ENCODE assay signal across 21 cellular contexts in genomic region chr17:42559076-42559475, GRCh38. TPM values are rescaled to one million over a fixed set of nuclear protein-coding genes. Genes with fewer than 3 reads are reported as not detected.
DNase-seq lines count a peak whose midpoint lies in the region; ATAC-seq, FAIRE-seq and TF ChIP-seq lines count a peak whose summit lies in the region.
"Had no signal": no experiment of that assay in that cellular context is flagged by ENCODE, and none has a peak within 500 bp of the region (broad histone marks: within the 10 kb centered on the region; RNA-seq: fewer than 3 reads in every experiment).

No MANE protein-coding gene starts in this region.

- H3K4me1 Mint-ChIP-seq in stimulated activated naive CD8-positive, alpha-beta T cell treated with anti-CD3 and anti-CD28 coated beads, Interleukin-15, amount 100 ng/mL, for 72 hours: peaks cover 51% of the 10 kb centered on the region
- H3K4me1 Mint-ChIP-seq in CD14-positive monocyte: peaks cover 30% of the 10 kb centered on the region

- peaks cover 6 to 7% of the 10 kb centered on the region in 2 donors for H3K36me3 Mint-ChIP-seq in CD14-positive monocyte

- H3K27me3 Mint-ChIP-seq in stimulated activated naive CD8-positive, alpha-beta T cell treated with anti-CD3 and anti-CD28 coated beads, Interleukin-15, amount 100 ng/mL, for 72 hours: no peaks in the 10 kb centered on the region
- peaks cover 0 to 10% (median 2%) of the 10 kb centered on the region in 3 donors for H3K27me3 Mint-ChIP-seq in CD14-positive monocyte (ENCODE audit: low read depth in 3 of 3)

- H3K36me3 ChIP-seq in HUES64 (ENCODE audit: insufficient read depth, low read length) (peaks cover 7% of the 10 kb centered on the region), bronchial epithelial cell (ENCODE audit: control insufficient read depth, insufficient read depth, low read length) (peaks cover 9% of the 10 kb centered on the region), psoas muscle (ENCODE audit: insufficient read depth in 1 of 2, low read depth in 1 of 2) (peaks cover 0 to 3% of the 10 kb centered on the region in 2 donors)

- intact Hi-C loops in psoas muscle (cut with DNase I): no loop called here
- intact Hi-C loops in CD14-positive monocyte (cut with micrococcal nuclease): no loop called here

- no peak overlapping the region for H3K27ac Mint-ChIP-seq in stimulated activated naive CD8-positive, alpha-beta T cell treated with anti-CD3 and anti-CD28 coated beads, Interleukin-15, amount 100 ng/mL, for 72 hours
- peak overlapping the region in 1 of 7 donors; percentile 28 for H3K27ac Mint-ChIP-seq in CD14-positive monocyte
- H3K27ac Mint-ChIP-seq: T-helper 2 cell treated with Interferon-gamma antibody and Interleukin-4, amounts not matched to agents 5 μg/mL and 100 μg/mL, for 36 hours had no signal

- 91% methylated on average over 6 of the region's 6 CpGs for WGBS in HUES64
- WGBS in psoas muscle, 3 donors: 84 to 85% (median 84%) methylated on average over 6 of the region's 6 CpGs

- no peak for ATAC-seq in psoas muscle
- ATAC-seq in stimulated activated naive CD8-positive, alpha-beta T cell treated with anti-CD3 and anti-CD28 coated beads, Interleukin-15, amount 100 ng/mL, for 72 hours: no peak
- ATAC-seq: activated T-cell treated with anti-CD3 and anti-CD28 coated beads, Interleukin-2, amount 50 U/mL, for 4 hours; gastroesophageal sphincter; naive thymus-derived CD4-positive, alpha-beta T cell; PC-3 had no signal

- H3K9me3 ChIP-seq in HUES64 (ENCODE audit: insufficient read depth, low read depth, low read length) (no peaks in the 10 kb centered on the region), psoas muscle (no peaks in the 10 kb centered on the region)
- H3K9me3 ChIP-seq: gastroesophageal sphincter had no signal

- peak overlapping the region; percentile 18; the same call in 1 of the 2 replicates for H3K9ac ChIP-seq in HUES64 (ENCODE audit: low read depth, low read length)

- H3K4me1 ChIP-seq in HUES64 (ENCODE audit: insufficient read depth, low read length) (peaks cover 3% of the 10 kb centered on the region; the same call in 1 of the 2 replicates), psoas muscle (peaks cover 22% of the 10 kb centered on the region)

- TF ChIP-seq CTCF in 22Rv1 (IDR thresholded peaks at IDR 0.05) (no peak), bronchial epithelial cell (IDR thresholded peaks at IDR 0.05; ENCODE audit: insufficient read depth, low read length, severe bottlenecking) (no peak), psoas muscle (IDR thresholded peaks at IDR 0.05) (no peak), CD14-positive monocyte (IDR thresholded peaks at IDR 0.05) (no peak)

- 0 out of 2 replicates have a peak overlapping the region, but pooled peaks have one; percentile 8 for H3K27ac ChIP-seq in 22Rv1
- no peak overlapping the region for H3K27ac ChIP-seq in HUES64 (ENCODE audit: low read depth, low read length)
- H3K27ac ChIP-seq in psoas muscle: peak overlapping the region; percentile 16
- H3K27ac ChIP-seq: gastroesophageal sphincter had no signal

- FAIRE-seq in bronchial epithelial cell (lab: Jason Lieb, UNC): no peak

- no peak overlapping the region for H3K4me3 ChIP-seq in HUES64 (ENCODE audit: low read length)
- H3K4me3 ChIP-seq in bronchial epithelial cell (ENCODE audit: low read depth, low read length): no peak overlapping the region
- H3K4me3 ChIP-seq in psoas muscle: no peak overlapping the region
- H3K4me3 ChIP-seq: gastroesophageal sphincter had no signal

- no peaks in the 10 kb centered on the region for H3K9me3 Mint-ChIP-seq in stimulated activated naive CD8-positive, alpha-beta T cell treated with anti-CD3 and anti-CD28 coated beads, Interleukin-15, amount 100 ng/mL, for 72 hours
- peaks cover 0 to 3% (median 0%) of the 10 kb centered on the region in 7 donors for H3K9me3 Mint-ChIP-seq in CD14-positive monocyte
- H3K9me3 Mint-ChIP-seq: activated T-cell treated with anti-CD3 and anti-CD28 coated beads, Interleukin-2, amount 50 U/mL, for 4 hours; immature natural killer cell; T-helper 2 cell treated with Interferon-gamma antibody and Interleukin-4, amounts not matched to agents 5 μg/mL and 100 μg/mL, for 36 hours had no signal

- no peaks in the 10 kb centered on the region for H3K27me3 ChIP-seq in HUES64 (ENCODE audit: insufficient read depth, low read length)
- H3K27me3 ChIP-seq in bronchial epithelial cell (ENCODE audit: control insufficient read depth, insufficient read depth, low read length): no peaks in the 10 kb centered on the region
- H3K27me3 ChIP-seq in psoas muscle (ENCODE audit: insufficient read depth in 3 of 3, low read length in 2 of 3): no peaks in the 10 kb centered on the region
- H3K27me3 ChIP-seq: dorsolateral prefrontal cortex, gastroesophageal sphincter had no signal

- no peak overlapping the region for H3K4me3 Mint-ChIP-seq in stimulated activated naive CD8-positive, alpha-beta T cell treated with anti-CD3 and anti-CD28 coated beads, Interleukin-15, amount 100 ng/mL, for 72 hours
- H3K4me3 Mint-ChIP-seq in CD14-positive monocyte: no peak overlapping the region
- H3K4me3 Mint-ChIP-seq: activated T-cell treated with anti-CD3 and anti-CD28 coated beads, Interleukin-2, amount 50 U/mL, for 4 hours; T-helper 2 cell treated with Interferon-gamma antibody and Interleukin-4, amounts not matched to agents 5 μg/mL and 100 μg/mL, for 36 hours had no signal

- DNase-seq in bronchial epithelial cell (ENCODE audit: low read depth) (peak; percentile 20), psoas muscle (no peak), CD14-positive monocyte (ENCODE audit: low spot score) (no peak), NCI-H510A treated with DMSO at 0.1 percent for 48 hours (lab: John Stamatoyannopoulos, UW) (no peak)
- DNase-seq in stimulated activated naive CD8-positive, alpha-beta T cell treated with anti-CD3 and anti-CD28 coated beads, Interleukin-15, amount 100 ng/mL, for 72 hours: no peak
- DNase-seq: activated CD4-positive, alpha-beta T cell treated with anti-CD3 and anti-CD28 coated beads for 48 hours; activated gamma-delta T cell treated with Interleukin-2 at 50 U/mL for 16 hours; activated T-cell treated with anti-CD3 and anti-CD28 coated beads, Interleukin-2, amount 50 U/mL, for 4 hours; dorsolateral prefrontal cortex; hypothalamus; immature natural killer cell; naive thymus-derived CD4-positive, alpha-beta T cell; NCI-H187 treated with DMSO at 0.1 percent for 48 hours; nucleus accumbens; PC-3; SHP77; stimulated activated naive CD4-positive, alpha-beta T cell treated with Interleukin-2 at 50 U/mL for 16 hours had no signal

RNA-seq across cellular contexts. Expression of gene COASY, which starts 2.9 kb away (rescaled TPM):
- 54.2 TPM for polyA plus RNA-seq in HUES64 (2013, experiment 1 of 2)
- 54.0 TPM for polyA plus RNA-seq in HUES64 (2013, experiment 2 of 2)
- total RNA-seq in bronchial epithelial cell (9.0 and 18.4 TPM in 2 replicates), psoas muscle (10 to 100 TPM; 31.6 to 45.4 (median 37.0) TPM)
- polyA plus RNA-seq in psoas muscle (100 to 1,000 TPM in 1 of 3 donors, 10 to 100 TPM in 2; 41.0 to 141 (median 73.5) TPM), CD14-positive monocyte (10 to 100 TPM; 52.6 to 57.9 TPM)

RNA-seq across cellular contexts. Expression of gene HSD17B1, which starts 6.4 kb away (rescaled TPM):
- 0.55 TPM for polyA plus RNA-seq in HUES64 (2013, experiment 1 of 2)
- polyA plus RNA-seq in HUES64 (2013, experiment 2 of 2): 0.63 TPM
- 7.4 and 22.8 TPM in 2 replicates for total RNA-seq in bronchial epithelial cell
- 1 to 10 TPM in 1 of 4 donors, under 1 TPM in 3; 0.54 to 1.2 (median 0.72) TPM for total RNA-seq in psoas muscle
- polyA plus RNA-seq in psoas muscle: 1 to 10 TPM; 1.3 to 2.1 (median 1.7) TPM
- polyA plus RNA-seq in CD14-positive monocyte: under 1 TPM; 0.19 to 0.27 TPM

RNA-seq across cellular contexts. Expression of gene MLX, which starts 7.8 kb away (rescaled TPM):
- polyA plus RNA-seq in HUES64 (2013, experiment 1 of 2): 31.6 TPM
- 31.6 TPM for polyA plus RNA-seq in HUES64 (2013, experiment 2 of 2)
- 28.3 and 33.2 TPM in 2 replicates for total RNA-seq in bronchial epithelial cell
- total RNA-seq in psoas muscle: 10 to 100 TPM; 45.2 to 67.9 (median 55.2) TPM
- polyA plus RNA-seq in psoas muscle: 100 to 1,000 TPM in 1 of 3 donors, 10 to 100 TPM in 2; 71.0 to 108 (median 89.2) TPM
- polyA plus RNA-seq in CD14-positive monocyte: 10 to 100 TPM; 61.4 to 63.5 TPM

RNA-seq across cellular contexts. Expression of gene PSMC3IP, which starts 18.5 kb away (rescaled TPM):
- polyA plus RNA-seq in HUES64 (2013, experiment 1 of 2): 24.7 TPM
- polyA plus RNA-seq in HUES64 (2013, experiment 2 of 2): 22.4 TPM
- total RNA-seq in bronchial epithelial cell (1.3 and 2.0 TPM in 2 replicates), psoas muscle (1 to 10 TPM in 2 of 4 donors, under 1 TPM in 2; 0.26 to 3.3 (median 1.4) TPM)
- polyA plus RNA-seq in psoas muscle (10 to 100 TPM in 1 of 3 donors, 1 to 10 TPM in 2; 3.8 to 13.3 (median 5.3) TPM), CD14-positive monocyte (not detected)

RNA-seq across cellular contexts. Expression of gene NAGLU, which starts 23.0 kb away (rescaled TPM):
- polyA plus RNA-seq in HUES64 (2013, experiment 1 of 2): 13.7 TPM
- 12.4 TPM for polyA plus RNA-seq in HUES64 (2013, experiment 2 of 2)
- total RNA-seq in bronchial epithelial cell: 8.4 and 14.2 TPM in 2 replicates
- total RNA-seq in psoas muscle: 10 to 100 TPM in 3 of 4 donors, 1 to 10 TPM in 1; 9.1 to 17.8 (median 11.7) TPM
- 10 to 100 TPM; 16.0 to 18.1 (median 17.5) TPM for polyA plus RNA-seq in psoas muscle
- polyA plus RNA-seq in CD14-positive monocyte: 10 to 100 TPM; 10.4 to 24.9 TPM
